18 cellular contexts compared by ENCODE assay signal in genomic region chr5:158385982-158386381, GRCh38.
A peak's percentile ranks its signal among the peaks of the same experiment; 100 is the strongest.
DNase-seq lines count a peak whose midpoint lies in the region; ATAC-seq and TF ChIP-seq lines count a peak whose summit lies in the region.
"Had no signal": no experiment of that assay in that cellular context is flagged by ENCODE, and none has a peak within 500 bp of the region (broad histone marks: within the 10 kb centered on the region; RNA-seq: fewer than 3 reads in every experiment).

No MANE protein-coding gene starts in this region.

- peak overlapping the region; percentile 65 for H3K9ac ChIP-seq in adipocyte (ENCODE audit: low read length)

- peaks cover 41% of the 10 kb centered on the region for H3K4me1 Mint-ChIP-seq in MCF 10A (ENCODE audit: insufficient read depth, unreplicated experiment)

- no TSS peak for BruUV-seq in MCF 10A (replicated peaks; lab: Mats Ljungman, UMichigan)

- H3K27me3 ChIP-seq in breast epithelium = no peaks in the 10 kb centered on the region
- H3K27me3 ChIP-seq in adipocyte (replicated peaks; ENCODE audit: control insufficient read depth, insufficient read depth, low read length) = no peaks in the 10 kb centered on the region
- H3K27me3 ChIP-seq in foreskin keratinocyte = no peaks in the 10 kb centered on the region
- H3K27me3 ChIP-seq: Peyer's patch had no signal

- no peak for DNase-seq in MCF 10A (ENCODE audit: unreplicated experiment)
- no peak for DNase-seq in breast epithelium (ENCODE audit: low spot score in 2 of 2)
- no peak for DNase-seq in adipocyte (ENCODE audit: low read depth)
- DNase-seq in foreskin keratinocyte = no peak
- DNase-seq in GDM1 (lab: John Stamatoyannopoulos, UW) = no peak
- no peak for DNase-seq in ACHN
- no peak for DNase-seq in NCI-H1417 treated with DMSO at 0.1 percent for 48 hours (lab: John Stamatoyannopoulos, UW)
- DNase-seq: H7, NCI-H1436 treated with DMSO at 0.1 percent for 48 hours, NCI-H2029 treated with DMSO at 0.1 percent for 48 hours, NCI-H2171 treated with DMSO at 0.1 percent for 48 hours, Peyer's patch, Right ventricle myocardium superior, SK-N-SH had no signal

- in situ Hi-C loops in ACHN (cut with HindIII; ENCODE audit: low pct_ligation_motif_present, low pct_unique_long_range_greater_than_20kb, low sequenced_read_pairs) = no loop called here

- no peak overlapping the region for H3K4me3 ChIP-seq in breast epithelium
- H3K4me3 ChIP-seq in adipocyte (ENCODE audit: low read length) = no peak overlapping the region
- H3K4me3 ChIP-seq: K562, Peyer's patch had no signal

- no peaks in the 10 kb centered on the region for H3K36me3 ChIP-seq in breast epithelium
- no peaks in the 10 kb centered on the region for H3K36me3 ChIP-seq in adipocyte (ENCODE audit: control insufficient read depth, insufficient read depth, low read length, severe bottlenecking)
- H3K36me3 ChIP-seq: Peyer's patch had no signal

- no peaks in the 10 kb centered on the region for H3K27me3 Mint-ChIP-seq in MCF 10A (ENCODE audit: insufficient read depth, unreplicated experiment)

- no peaks in the 10 kb centered on the region for H3K9me3 ChIP-seq in breast epithelium
- H3K9me3 ChIP-seq in adipocyte (ENCODE audit: control insufficient read depth, low read length) = no peaks in the 10 kb centered on the region
- H3K9me3 ChIP-seq: SK-N-SH had no signal

- CTCF ChIA-PET in MCF 10A (lab: Yijun Ruan, JAX) = no interaction called here

- H3K4me1 ChIP-seq in breast epithelium (no peaks in the 10 kb centered on the region), adipocyte (ENCODE audit: control insufficient read depth, insufficient read depth, low read length) (peaks cover 38% of the 10 kb centered on the region), foreskin keratinocyte (peaks cover 45% of the 10 kb centered on the region)
- H3K4me1 ChIP-seq: Peyer's patch had no signal

- POLR2A ChIA-PET in MCF 10A (lab: Yijun Ruan, JAX) = interaction anchor here (0.6 kb wide), 1 partner anchor 592 kb away, joined by 3 read pairs; no protein-coding TSS in a partner anchor

- H3K27ac ChIP-seq in breast epithelium = no peak overlapping the region
- H3K27ac ChIP-seq in foreskin keratinocyte = peak overlapping the region; percentile 48
- H3K27ac ChIP-seq: C4-2B, HL-60, Peyer's patch had no signal

- TF ChIP-seq POLR2A in breast epithelium (IDR thresholded peaks at IDR 0.05) = no peak

- peak overlapping the region; percentile 82 for H3K27ac Mint-ChIP-seq in MCF 10A (ENCODE audit: low read depth, unreplicated experiment)

- TF ChIP-seq CTCF in MCF 10A (IDR thresholded peaks at IDR 0.05; ENCODE audit: unreplicated experiment) (no peak), breast epithelium (IDR thresholded peaks at IDR 0.05) (no peak), foreskin keratinocyte (conservative IDR thresholded peaks at IDR 0.05) (no peak)

- ATAC-seq in foreskin keratinocyte = no peak
- no peak for ATAC-seq in GM18511 (IDR thresholded peaks at IDR 0.05; ENCODE audit: unreplicated experiment)
- ATAC-seq: K562 had no signal

- intact Hi-C loops in MCF 10A (cut with micrococcal nuclease) (loop anchor here (1.0 to 10.0 kb wide), 8 partner anchors 21 to 749 kb away; no protein-coding TSS in a partner anchor), breast epithelium (cut with DNase I; ENCODE audit: low total_unique reads) (no loop called here)

- H3K36me3 Mint-ChIP-seq in MCF 10A (ENCODE audit: insufficient read depth, unreplicated experiment) = no peaks in the 10 kb centered on the region

- H3K9me3 Mint-ChIP-seq in MCF 10A (ENCODE audit: unreplicated experiment) = no peaks in the 10 kb centered on the region

- no peak overlapping the region for H3K4me3 Mint-ChIP-seq in MCF 10A (ENCODE audit: unreplicated experiment)
